ENCODE assay signal across 1 cellular context in the genomic region with DNA sequence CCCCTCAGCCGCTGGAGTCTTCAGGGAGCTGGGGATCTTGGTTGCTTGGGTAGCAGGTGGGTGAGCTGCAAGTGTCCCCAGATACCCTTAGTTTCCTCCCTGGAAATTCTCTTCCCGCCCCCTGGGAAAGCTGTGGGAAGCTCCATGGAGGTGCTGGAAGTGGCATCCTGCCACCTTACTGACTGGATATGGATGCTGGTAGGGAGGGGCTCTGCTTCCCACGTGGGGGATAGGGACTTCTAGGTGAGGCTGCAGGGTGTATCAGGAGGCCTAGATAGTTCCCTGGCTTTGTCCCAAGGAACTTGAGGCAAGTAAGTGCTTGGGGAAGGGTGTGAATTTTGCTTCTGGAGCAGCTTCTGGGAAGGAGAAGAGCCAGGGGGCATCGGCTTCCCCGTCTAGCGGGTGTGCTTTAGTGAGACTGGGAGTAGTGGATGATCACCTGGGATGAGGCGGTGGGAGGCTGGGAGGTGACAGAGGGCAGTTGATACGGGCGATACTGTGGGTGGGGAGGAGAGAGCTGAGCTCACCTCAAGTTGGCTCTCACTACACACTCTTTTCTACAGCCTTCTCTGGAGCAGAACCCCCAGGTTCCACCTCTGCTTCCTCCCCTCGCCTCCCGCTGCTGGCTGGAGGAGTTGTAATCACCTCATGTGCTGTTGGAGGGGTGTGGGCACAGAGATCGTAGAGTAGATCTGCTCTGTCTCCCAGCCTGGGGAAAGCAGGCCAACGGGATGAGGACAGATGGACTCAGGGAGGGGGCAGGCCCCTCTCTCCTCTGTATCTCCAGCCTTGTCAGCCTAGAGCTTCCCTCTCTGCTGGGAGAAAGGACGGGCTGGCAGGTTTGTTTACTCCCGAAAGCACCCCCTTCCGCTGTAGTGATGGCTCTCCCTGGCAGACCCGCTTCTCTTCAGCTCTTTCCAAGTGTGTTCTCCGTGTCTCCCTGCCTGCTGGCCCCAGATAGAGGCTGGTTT.
TF ChIP-seq lines count a peak whose summit lies in the region.

No MANE protein-coding gene starts in this region.

TF ChIP-seq in IMR-90, 13 proteins besides CTCF, POLR2A, EP300 and RAD21:
- TF ChIP-seq BHLHE40 (IDR thresholded peaks at IDR 0.05; ENCODE audit: low read depth, low read length) (no peak), RFX5 (IDR thresholded peaks at IDR 0.05; ENCODE audit: low read depth, low read length) (no peak), ELK1 (IDR thresholded peaks at IDR 0.05; ENCODE audit: borderline replicate concordance, low read depth, low read length) (no peak), MXI1 (IDR thresholded peaks at IDR 0.05; ENCODE audit: borderline replicate concordance, low read depth, low read length) (no peak), RCOR1 (IDR thresholded peaks at IDR 0.05; ENCODE audit: insufficient replicate concordance, low read length) (no peak), NFE2L2 (IDR thresholded peaks at IDR 0.05; ENCODE audit: low read depth, low read length) (no peak), SMC3 (IDR thresholded peaks at IDR 0.05; ENCODE audit: low read depth, low read length) (no peak), CEBPB (IDR thresholded peaks at IDR 0.05; ENCODE audit: low read depth, low read length) (no peak), MAFK (IDR thresholded peaks at IDR 0.05; ENCODE audit: low read depth, low read length) (no peak), FOS (IDR thresholded peaks at IDR 0.05; ENCODE audit: low read depth, low read length) (no peak), MAZ (IDR thresholded peaks at IDR 0.05; ENCODE audit: borderline replicate concordance, low read depth, low read length) (no peak), CHD1 (IDR thresholded peaks at IDR 0.05; ENCODE audit: low read depth, low read length) (no peak)
- TF ChIP-seq, protein P1, sequence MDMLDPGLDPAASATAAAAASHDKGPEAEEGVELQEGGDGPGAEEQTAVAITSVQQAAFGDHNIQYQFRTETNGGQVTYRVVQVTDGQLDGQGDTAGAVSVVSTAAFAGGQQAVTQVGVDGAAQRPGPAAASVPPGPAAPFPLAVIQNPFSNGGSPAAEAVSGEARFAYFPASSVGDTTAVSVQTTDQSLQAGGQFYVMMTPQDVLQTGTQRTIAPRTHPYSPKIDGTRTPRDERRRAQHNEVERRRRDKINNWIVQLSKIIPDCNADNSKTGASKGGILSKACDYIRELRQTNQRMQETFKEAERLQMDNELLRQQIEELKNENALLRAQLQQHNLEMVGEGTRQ (IDR thresholded peaks at IDR 0.05; ENCODE audit: low read depth, low read length) = no peak
